Comparison of ENCODE assay signal across 27 cellular contexts in genomic region chr4:519885-520595, GRCh38. TPM values are rescaled to one million over a fixed set of nuclear protein-coding genes. Genes with fewer than 3 reads are reported as not detected.
DNase-seq lines count a peak whose midpoint lies in the region; FAIRE-seq and TF ChIP-seq lines count a peak whose summit lies in the region.
"Had no signal": no experiment of that assay in that cellular context is flagged by ENCODE, and none has a peak within 500 bp of the region (broad histone marks: within the 10 kb centered on the region; RNA-seq: fewer than 3 reads in every experiment).

No MANE protein-coding gene starts in this region.

- H4K20me1 ChIP-seq in keratinocyte (ENCODE audit: control insufficient read depth, extremely low read depth, insufficient read depth, low read length), result peaks cover 12% of the 10 kb centered on the region

- H3K4me2 ChIP-seq in keratinocyte (ENCODE audit: control insufficient read depth, extremely low read depth, insufficient read depth, low read depth, low read length), result peak overlapping the region; percentile 20
- H3K4me2 ChIP-seq: GM23338, KMS-11 had no signal

- H3K36me3 Mint-ChIP-seq in activated naive CD4-positive, alpha-beta T cell treated with anti-CD3 and anti-CD28 coated beads, Interleukin-2, amount 10 ng/mL, durations not matched to agents 7 days and 5 days, result peaks cover 87% of the 10 kb centered on the region

- H3K9me1 ChIP-seq in keratinocyte (ENCODE audit: control insufficient read depth, extremely low read depth, insufficient read depth, low read length), result peaks cover 2% of the 10 kb centered on the region

- no peak overlapping the region for H3K4me3 Mint-ChIP-seq in activated naive CD4-positive, alpha-beta T cell treated with anti-CD3 and anti-CD28 coated beads, Interleukin-2, amount 10 ng/mL, durations not matched to agents 7 days and 5 days
- H3K4me3 Mint-ChIP-seq: CD8-positive, alpha-beta T cell; GM23338 had no signal

- no peak overlapping the region for H3K27ac ChIP-seq in coronary artery
- H3K27ac ChIP-seq in keratinocyte (ENCODE audit: control insufficient read depth, insufficient read depth, low read length), result no peak overlapping the region
- H3K27ac ChIP-seq: HL-60, KMS-11 had no signal

- H3K36me3 ChIP-seq in keratinocyte (ENCODE audit: control insufficient read depth in 2 of 2, extremely low read depth in 1 of 2, insufficient read depth in 2 of 2, low read length in 2 of 2), result peaks cover 29 to 39% of the 10 kb centered on the region in 2 experiments

- H3K27me3 ChIP-seq in keratinocyte (ENCODE audit: control insufficient read depth, extremely low read depth, insufficient read depth, low read length), result no peaks in the 10 kb centered on the region

- no peaks in the 10 kb centered on the region for H3K9me3 ChIP-seq in keratinocyte (ENCODE audit: control insufficient read depth, low read depth, low read length)
- H3K9me3 ChIP-seq: HAP-1 had no signal

- H3K27ac Mint-ChIP-seq in activated naive CD4-positive, alpha-beta T cell treated with anti-CD3 and anti-CD28 coated beads, Interleukin-2, amount 10 ng/mL, durations not matched to agents 7 days and 5 days, result peak overlapping the region; percentile 42
- H3K27ac Mint-ChIP-seq: CD8-positive, alpha-beta T cell; GM23338 had no signal

- peaks cover 5% of the 10 kb centered on the region for H3K9me3 Mint-ChIP-seq in activated naive CD4-positive, alpha-beta T cell treated with anti-CD3 and anti-CD28 coated beads, Interleukin-2, amount 10 ng/mL, durations not matched to agents 7 days and 5 days
- H3K9me3 Mint-ChIP-seq: CD8-positive, alpha-beta T cell; GM23338 had no signal

- no peak for DNase-seq in activated naive CD4-positive, alpha-beta T cell treated with anti-CD3 and anti-CD28 coated beads, Interleukin-2, amount 10 ng/mL, durations not matched to agents 7 days and 5 days
- DNase-seq in activated naive CD4-positive, alpha-beta T cell treated with Interleukin-2 at 50 U/mL for 16 hours, result no peak
- DNase-seq in coronary artery (ENCODE audit: low spot score) (peak; percentile 7), keratinocyte (ENCODE audit: low read depth, low spot score) (peak; percentile 40), mucosa of gallbladder (ENCODE audit: low spot score) (no peak), DMS153 treated with DMSO at 0.1 percent for 48 hours (lab: John Stamatoyannopoulos, UW; ENCODE audit: unreplicated experiment) (no peak), HuH-7 (ENCODE audit: low spot score) (no peak)
- DNase-seq: AML-193; C1 segment of cervical spinal cord; CD8-positive, alpha-beta T cell; NCI-H1105 treated with DMSO at 0.1 percent for 48 hours; NCI-H1694; NCI-H2171; NCI-H345; NCI-H524; NCI-H774; NK-92 treated with Interleukin-12 subunit alpha and Interleukin-12 subunit beta, amount 100 ng/mL, for 24 hours had no signal

- H3K4me1 ChIP-seq in keratinocyte (ENCODE audit: control insufficient read depth, extremely low read depth, insufficient read depth, low read length), result peaks cover 20% of the 10 kb centered on the region
- H3K4me1 ChIP-seq: HAP-1 had no signal

- no peak overlapping the region for H3K9ac ChIP-seq in keratinocyte (ENCODE audit: control insufficient read depth, extremely low read depth, insufficient read depth, low read length)
- H3K9ac ChIP-seq: KMS-11 had no signal

- dilution Hi-C loops in keratinocyte (cut with MboI; ENCODE audit: extremely low pct_ligation_motif_present, low sequenced_read_pairs), result no loop called here

- H3K79me2 ChIP-seq in keratinocyte (ENCODE audit: control insufficient read depth, insufficient read depth, low read length), result no peaks in the 10 kb centered on the region

- H3K4me1 Mint-ChIP-seq in activated naive CD4-positive, alpha-beta T cell treated with anti-CD3 and anti-CD28 coated beads, Interleukin-2, amount 10 ng/mL, durations not matched to agents 7 days and 5 days, result no peaks in the 10 kb centered on the region
- H3K4me1 Mint-ChIP-seq: GM23338 had no signal

- no peak for FAIRE-seq in keratinocyte (lab: Jason Lieb, UNC)
- FAIRE-seq: G401.6, GM18507 had no signal

- no peak overlapping the region for H2AFZ ChIP-seq in keratinocyte (ENCODE audit: control insufficient read depth, low read length)
- H2AFZ ChIP-seq: GM23338 had no signal

- H3K4me3 ChIP-seq in coronary artery, result no peak overlapping the region
- H3K4me3 ChIP-seq in keratinocyte (ENCODE audit: control insufficient read depth in 2 of 3, extremely low read depth in 1 of 3, insufficient read depth in 2 of 3, low read depth in 1 of 3, low read length in 3 of 3), result no peak overlapping the region
- H3K4me3 ChIP-seq: GM23338, HAP-1 had no signal

- no peak for TF ChIP-seq CTCF in coronary artery (IDR thresholded peaks at IDR 0.05)
- TF ChIP-seq CTCF in keratinocyte (optimal IDR thresholded peaks at IDR 0.05 in 1 of 3, IDR thresholded peaks at IDR 0.05 in 1 of 3, conservative IDR thresholded peaks at IDR 0.05 in 1 of 3; ENCODE audit: extremely low read depth in 1 of 3, insufficient read depth in 2 of 3, low read length in 3 of 3), result no peak

- CTCF ChIA-PET in activated naive CD4-positive, alpha-beta T cell treated with anti-CD3 and anti-CD28 coated beads, Interleukin-2, amount 10 ng/mL, durations not matched to agents 7 days and 5 days (lab: Charles Lee), result no interaction called here

- H3K27me3 Mint-ChIP-seq in activated naive CD4-positive, alpha-beta T cell treated with anti-CD3 and anti-CD28 coated beads, Interleukin-2, amount 10 ng/mL, durations not matched to agents 7 days and 5 days, result no peaks in the 10 kb centered on the region

RNA-seq across cellular contexts. Expression of gene PIGG, which starts 21.0 kb away (rescaled TPM):
- 45.7 to 74.6 TPM (median 68.9 TPM) in 3 replicates for polyA plus RNA-seq in keratinocyte
- polyA plus RNA-seq in keratinocyte (2011; ENCODE audit: low read depth), result 30.5 TPM
- polyA plus RNA-seq in keratinocyte (2011; cell fraction: cytosol; rRNA removed), result 20.1 and 24.9 TPM in 2 replicates
- 203 and 206 TPM in 2 replicates for polyA plus RNA-seq in keratinocyte (2011; cell fraction: nucleus; rRNA removed)
- 43.5 and 46.8 TPM in 2 replicates for polyA plus RNA-seq in keratinocyte (2012; ENCODE audit: low replicate concordance)
- polyA minus RNA-seq in keratinocyte, result 76.3 to 88.4 TPM (median 81.6 TPM) in 3 replicates
- polyA minus RNA-seq in keratinocyte (2011; cell fraction: cytosol; rRNA and poly(A)+ RNA removed), result 38.0 TPM
- 152 and 153 TPM in 2 replicates for polyA minus RNA-seq in keratinocyte (2011; cell fraction: nucleus; rRNA and poly(A)+ RNA removed)
- 74.8 TPM for total RNA-seq in mucosa of gallbladder

RNA-seq across cellular contexts. Expression of gene ZNF721, which starts 21.1 kb away (rescaled TPM):
- 8.6 to 15.7 TPM (median 10.0 TPM) in 3 replicates for polyA plus RNA-seq in keratinocyte
- polyA plus RNA-seq in keratinocyte (2011; ENCODE audit: low read depth), result 40.1 TPM
- 4.1 and 9.7 TPM in 2 replicates for polyA plus RNA-seq in keratinocyte (2011; cell fraction: cytosol; rRNA removed)
- polyA plus RNA-seq in keratinocyte (2011; cell fraction: nucleus; rRNA removed), result 20.8 and 23.0 TPM in 2 replicates
- polyA plus RNA-seq in keratinocyte (2012; ENCODE audit: low replicate concordance), result 15.9 and 20.3 TPM in 2 replicates
- polyA minus RNA-seq in keratinocyte, result 4.4 to 22.0 TPM (median 9.6 TPM) in 3 replicates
- 8.4 TPM for polyA minus RNA-seq in keratinocyte (2011; cell fraction: cytosol; rRNA and poly(A)+ RNA removed)
- 20.2 and 41.3 TPM in 2 replicates for polyA minus RNA-seq in keratinocyte (2011; cell fraction: nucleus; rRNA and poly(A)+ RNA removed)
- 29.7 TPM for total RNA-seq in mucosa of gallbladder

RNA-seq across cellular contexts. Expression of gene TMEM271, which starts 56.1 kb away (rescaled TPM):
- polyA plus RNA-seq in keratinocyte, result not detected in 3 replicates
- polyA plus RNA-seq in keratinocyte (2011; ENCODE audit: low read depth), result not detected
- not detected in 2 replicates for polyA plus RNA-seq in keratinocyte (2011; cell fraction: cytosol; rRNA removed)
- not detected in 2 replicates for polyA plus RNA-seq in keratinocyte (2011; cell fraction: nucleus; rRNA removed)
- not detected in 2 replicates for polyA plus RNA-seq in keratinocyte (2012; ENCODE audit: low replicate concordance)
- not detected in 3 replicates for polyA minus RNA-seq in keratinocyte
- polyA minus RNA-seq in keratinocyte (2011; cell fraction: cytosol; rRNA and poly(A)+ RNA removed), result not detected
- not detected in 2 replicates for polyA minus RNA-seq in keratinocyte (2011; cell fraction: nucleus; rRNA and poly(A)+ RNA removed)
- not detected for total RNA-seq in mucosa of gallbladder
- total RNA-seq: A172; CD8-positive, alpha-beta T cell; Daoy; GM23338; HT1080 had no signal
- polyA plus RNA-seq: AG04450 had no signal

Comparison
In these comparisons a context has a peak if more than half of its experiments do, and no peak if none do; other contexts are left out.
1. DNase-seq: peak in coronary artery (single experiment) and keratinocyte (single experiment); none in activated naive CD4-positive, alpha-beta T cell treated with anti-CD3 and anti-CD28 coated beads, Interleukin-2, amount 10 ng/mL, durations not matched to agents 7 days and 5 days (single experiment), activated naive CD4-positive, alpha-beta T cell treated with Interleukin-2 at 50 U/mL for 16 hours (single experiment), mucosa of gallbladder (single experiment), DMS153 treated with DMSO at 0.1 percent for 48 hours (single experiment) and HuH-7 (single experiment).